2 cellular contexts compared by ENCODE assay signal in genomic region chr14:104416383-104416782, GRCh38.
A peak's percentile ranks its signal among the peaks of the same experiment; 100 is the strongest.
TF ChIP-seq lines count a peak whose summit lies in the region.

No MANE protein-coding gene starts in this region.

TF ChIP-seq in GM12878, 131 proteins besides CTCF, POLR2A, EP300 and RAD21 (continued from another document):
- TF ChIP-seq ZBTB33 (IDR thresholded peaks at IDR 0.05) (no peak), PAX8 (IDR thresholded peaks at IDR 0.05) (no peak), POU2F2 (IDR thresholded peaks at IDR 0.05; ENCODE audit: borderline replicate concordance, low read depth, low read length) (no peak), RUNX3 (IDR thresholded peaks at IDR 0.05; ENCODE audit: low read length) (peak; percentile 70; the same call in 1 of the 2 replicates), MEF2B (IDR thresholded peaks at IDR 0.05; ENCODE audit: partially characterized antibody, poor library complexity, severe bottlenecking) (no peak), ATF3 (IDR thresholded peaks at IDR 0.05; ENCODE audit: borderline replicate concordance, extremely low read depth, low read depth, low read length) (no peak), E4F1 (IDR thresholded peaks at IDR 0.05; ENCODE audit: borderline replicate concordance, partially characterized antibody) (no peak)
- TF ChIP-seq, protein P1, sequence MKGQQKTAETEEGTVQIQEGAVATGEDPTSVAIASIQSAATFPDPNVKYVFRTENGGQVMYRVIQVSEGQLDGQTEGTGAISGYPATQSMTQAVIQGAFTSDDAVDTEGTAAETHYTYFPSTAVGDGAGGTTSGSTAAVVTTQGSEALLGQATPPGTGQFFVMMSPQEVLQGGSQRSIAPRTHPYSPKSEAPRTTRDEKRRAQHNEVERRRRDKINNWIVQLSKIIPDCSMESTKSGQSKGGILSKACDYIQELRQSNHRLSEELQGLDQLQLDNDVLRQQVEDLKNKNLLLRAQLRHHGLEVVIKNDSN (IDR thresholded peaks at IDR 0.05; ENCODE audit: borderline replicate concordance, extremely low read length, insufficient read depth, low read depth, low read length) = no peak

TF ChIP-seq in SK-N-SH, 30 proteins besides CTCF, POLR2A, EP300 and RAD21 (continued from another document):
- TF ChIP-seq USF2 (IDR thresholded peaks at IDR 0.05; ENCODE audit: borderline replicate concordance, low read depth, low read length) = no peak
